In genomic region chr11:65500262-65501004, GRCh38 we compare ENCODE assay signal across 8 cellular contexts. TPM values are rescaled to one million over a fixed set of nuclear protein-coding genes. Genes with fewer than 3 reads are reported as not detected.
A peak's percentile ranks its signal among the peaks of the same experiment; 100 is the strongest.
DNase-seq lines count a peak whose midpoint lies in the region; ATAC-seq and TF ChIP-seq lines count a peak whose summit lies in the region.

No MANE protein-coding gene starts in this region.

- H3K9me3 ChIP-seq in HEK293 (ENCODE audit: control insufficient read depth, insufficient read depth, low read depth, low read length) (no peaks in the 10 kb centered on the region), SK-N-MC (ENCODE audit: low read depth, low read length) (no peaks in the 10 kb centered on the region), neural progenitor cell (ENCODE audit: low read depth) (no peaks in the 10 kb centered on the region)

- H3K36me3 ChIP-seq in HEK293 (ENCODE audit: control insufficient read depth in 2 of 2, insufficient read depth in 1 of 2, low read length in 2 of 2) (peaks cover 0 to 56% of the 10 kb centered on the region in 2 experiments; a peak in 2 of 3 replicates), SK-N-MC (ENCODE audit: insufficient read depth, low read length) (peaks cover 64% of the 10 kb centered on the region), neural progenitor cell (peaks cover 62% of the 10 kb centered on the region)

- peaks cover 88% of the 10 kb centered on the region for H3F3A ChIP-seq in neural progenitor cell (ENCODE audit: low read depth)

- peaks cover 20% of the 10 kb centered on the region for H3K27me3 Mint-ChIP-seq in neural progenitor cell (ENCODE audit: insufficient read depth, low read depth)

- no peak overlapping the region for H3K27ac Mint-ChIP-seq in neural progenitor cell

- no peak overlapping the region for H3K4me3 Mint-ChIP-seq in neural progenitor cell

- CTCF ChIA-PET in HEK293 (lab: Yijun Ruan, JAX): interaction anchor here (0.6 to 5.0 kb wide), 11 partner anchors 11 to 135 kb away, joined by 3 to 35 read pairs (median 3); no protein-coding TSS in a partner anchor

- H3K27me3 ChIP-seq in neural progenitor cell: no peaks in the 10 kb centered on the region

- H3K4me1 ChIP-seq in HEK293 (ENCODE audit: control insufficient read depth, insufficient read depth, low read length): peaks cover 6% of the 10 kb centered on the region
- H3K4me1 ChIP-seq in neural progenitor cell: peaks cover 10% of the 10 kb centered on the region

- POLR2A ChIA-PET in HEK293 (lab: Yijun Ruan, JAX): interaction anchor here (0.7 to 28.2 kb wide), 25 partner anchors 8 to 185 kb away, joined by 3 to 1129 read pairs (median 9); partner anchors contain the start of genes CDC42EP2, DPF2, FAM89B and NEAT1

- H3K4me2 ChIP-seq in neural progenitor cell: peak overlapping the region; percentile 98

- no peak overlapping the region for H2AFZ ChIP-seq in neural progenitor cell (replicated peaks)

- DNase-seq in AG09309 (ENCODE audit: low read depth) (no peak), SK-N-MC (ENCODE audit: low read depth, low spot score) (no peak), epithelial cell of proximal tubule (ENCODE audit: low read depth) (no peak), neural progenitor cell (ENCODE audit: low spot score) (no peak), GM19240 (ENCODE audit: insufficient read length, low spot score) (no peak)

- no peak for ATAC-seq in GM19328 (IDR thresholded peaks at IDR 0.05; ENCODE audit: unreplicated experiment)
- ATAC-seq in GM18867 (IDR thresholded peaks at IDR 0.05; ENCODE audit: unreplicated experiment): no peak

- H3K9me3 Mint-ChIP-seq in neural progenitor cell: peaks cover 4% of the 10 kb centered on the region

- H3K4me1 Mint-ChIP-seq in neural progenitor cell: peaks cover 27% of the 10 kb centered on the region

- H3K4me3 ChIP-seq in AG09309 (ENCODE audit: control insufficient read depth, low read depth, low read length) (peak overlapping the region; percentile 74), HEK293 (ENCODE audit: low read depth, low read length) (peak overlapping the region; percentile 98), SK-N-MC (peak overlapping the region; percentile 89), epithelial cell of proximal tubule (ENCODE audit: low read depth, low read length) (peak overlapping the region; percentile 97), neural progenitor cell (peak overlapping the region; percentile 93)

- H3K27ac ChIP-seq in HEK293 (ENCODE audit: extremely low read depth, low read depth, low read length) (peak overlapping the region; percentile 21; the same call in 1 of the 2 replicates), SK-N-MC (peak overlapping the region; percentile 99), neural progenitor cell (peak overlapping the region; percentile 100)

- peak overlapping the region; percentile 99 for H3K9ac ChIP-seq in SK-N-MC (ENCODE audit: insufficient read length)
- peak overlapping the region; percentile 100 for H3K9ac ChIP-seq in neural progenitor cell

- peaks cover 15% of the 10 kb centered on the region for H3K36me3 Mint-ChIP-seq in neural progenitor cell

- peaks cover 65% of the 10 kb centered on the region for H4K20me1 ChIP-seq in neural progenitor cell (ENCODE audit: low read depth)

- no peak for TF ChIP-seq CTCF in AG09309 (IDR thresholded peaks at IDR 0.05; ENCODE audit: control insufficient read depth, insufficient read depth, low read depth, low read length, missing control alignments)
- TF ChIP-seq CTCF in HEK293 (tag by site-specific recombination; IDR thresholded peaks at IDR 0.05): no peak
- TF ChIP-seq CTCF in epithelial cell of proximal tubule (conservative IDR thresholded peaks at IDR 0.05; ENCODE audit: low read depth, low read length): no peak
- TF ChIP-seq CTCF in neural progenitor cell (IDR thresholded peaks at IDR 0.05): no peak

- peaks cover 97% of the 10 kb centered on the region for H3K79me2 ChIP-seq in neural progenitor cell (ENCODE audit: low read depth)

TF ChIP-seq in HEK293, 187 proteins besides CTCF, POLR2A, EP300 and RAD21 (continues in another document):
- TF ChIP-seq ZFP3 (tag by site-specific recombination; IDR thresholded peaks at IDR 0.05; ENCODE audit: low read depth) (0 out of 2 replicates have a peak, but pooled peaks have one; percentile 18), ZNF704 (tag by site-specific recombination; IDR thresholded peaks at IDR 0.05) (no peak), ZNF2 (tag by site-specific recombination; IDR thresholded peaks at IDR 0.05) (peak; percentile 71), ZNF366 (tag by site-specific recombination; conservative IDR thresholded peaks at IDR 0.05) (peak; percentile 70; the same call in 1 of the 2 replicates), OSR2 (tag by site-specific recombination; IDR thresholded peaks at IDR 0.05) (peak; percentile 46), ZBTB20 (tag by site-specific recombination; IDR thresholded peaks at IDR 0.05) (0 out of 2 replicates have a peak, but pooled peaks have one; percentile 17), BCL11A (tag by site-specific recombination; IDR thresholded peaks at IDR 0.05; ENCODE audit: low read depth) (no peak), ZNF426 (tag by site-specific recombination; IDR thresholded peaks at IDR 0.05) (no peak), ZNF148 (tag by site-specific recombination; IDR thresholded peaks at IDR 0.05; ENCODE audit: borderline replicate concordance) (no peak), KLF7 (tag by site-specific recombination; IDR thresholded peaks at IDR 0.05; ENCODE audit: borderline replicate concordance) (no peak), REST (tag by site-specific recombination; IDR thresholded peaks at IDR 0.05) (peak; percentile 12; the same call in 1 of the 2 replicates), ZNF621 (tag by site-specific recombination; IDR thresholded peaks at IDR 0.05) (no peak), ZNF600 (tag by site-specific recombination; IDR thresholded peaks at IDR 0.05) (peak; percentile 58)

RNA-seq across cellular contexts. Expression of gene MALAT1, which starts 1.6 kb away (rescaled TPM):
- 343 and 1,362 TPM in 2 replicates for total RNA-seq in epithelial cell of proximal tubule
- total RNA-seq in neural progenitor cell (ENCODE audit: low replicate concordance): 5,397 and 9,030 TPM in 2 replicates

RNA-seq across cellular contexts. Expression of gene SCYL1, which starts 24.4 kb away (rescaled TPM):
- 81.2 and 101 TPM in 2 replicates for total RNA-seq in epithelial cell of proximal tubule
- 16.9 and 45.2 TPM in 2 replicates for total RNA-seq in neural progenitor cell (ENCODE audit: low replicate concordance)

RNA-seq across cellular contexts. Expression of gene LTBP3, which starts 57.7 kb away (rescaled TPM):
- total RNA-seq in epithelial cell of proximal tubule (34.9 and 102 TPM in 2 replicates), neural progenitor cell (ENCODE audit: low replicate concordance) (1.2 and 6.1 TPM in 2 replicates)

Comparison
In these comparisons a context has a peak if more than half of its experiments do, and no peak if none do; other contexts are left out.
1. H3K27ac ChIP-seq: peak in every context shown above with its lines; median percentile 100 in neural progenitor cell; 99 in SK-N-MC; 21 in HEK293.